In genomic region chr11:47766363-47767227, GRCh38 we compare ENCODE assay signal across 1 cellular context.
TF ChIP-seq lines count a peak whose summit lies in the region.

No MANE protein-coding gene starts in this region.

TF ChIP-seq in K562, 482 proteins besides CTCF, POLR2A, EP300 and RAD21 (continued from another document and continues in another):
- no peak for TF ChIP-seq ZNF407 (IDR thresholded peaks at IDR 0.05; ENCODE audit: low read depth)
- TF ChIP-seq KAT7 (CRISPR knock-in tag; IDR thresholded peaks at IDR 0.05; ENCODE audit: borderline replicate concordance): 0 out of 2 replicates have a peak, but pooled peaks have one; percentile 15
- TF ChIP-seq USF1 (CRISPR knock-in tag; IDR thresholded peaks at IDR 0.05): 0 out of 2 replicates have a peak, but pooled peaks have one; percentile 24
- TF ChIP-seq ZFX (CRISPR knock-in tag; IDR thresholded peaks at IDR 0.05): peak; percentile 96
- TF ChIP-seq GABPB1 (CRISPR knock-in tag; IDR thresholded peaks at IDR 0.05): no peak
- TF ChIP-seq, protein P1, sequence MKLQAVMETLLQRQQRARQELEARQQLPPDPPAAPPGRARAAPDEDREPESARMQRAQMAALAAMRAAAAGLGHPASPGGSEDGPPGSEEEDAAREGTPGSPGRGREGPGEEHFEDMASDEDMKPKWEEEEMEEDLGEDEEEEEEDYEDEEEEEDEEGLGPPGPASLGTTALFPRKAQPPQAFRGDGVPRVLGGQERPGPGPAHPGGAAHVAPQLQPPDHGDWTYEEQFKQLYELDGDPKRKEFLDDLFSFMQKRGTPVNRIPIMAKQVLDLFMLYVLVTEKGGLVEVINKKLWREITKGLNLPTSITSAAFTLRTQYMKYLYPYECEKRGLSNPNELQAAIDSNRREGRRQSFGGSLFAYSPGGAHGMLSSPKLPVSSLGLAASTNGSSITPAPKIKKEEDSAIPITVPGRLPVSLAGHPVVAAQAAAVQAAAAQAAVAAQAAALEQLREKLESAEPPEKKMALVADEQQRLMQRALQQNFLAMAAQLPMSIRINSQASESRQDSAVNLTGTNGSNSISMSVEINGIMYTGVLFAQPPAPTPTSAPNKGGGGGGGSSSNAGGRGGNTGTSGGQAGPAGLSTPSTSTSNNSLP (IDR thresholded peaks at IDR 0.05; ENCODE audit: borderline replicate concordance, low read depth, low read length): no peak
- no peak for TF ChIP-seq ZNF140 (CRISPR knock-in tag; IDR thresholded peaks at IDR 0.05)
- TF ChIP-seq, protein P2, sequence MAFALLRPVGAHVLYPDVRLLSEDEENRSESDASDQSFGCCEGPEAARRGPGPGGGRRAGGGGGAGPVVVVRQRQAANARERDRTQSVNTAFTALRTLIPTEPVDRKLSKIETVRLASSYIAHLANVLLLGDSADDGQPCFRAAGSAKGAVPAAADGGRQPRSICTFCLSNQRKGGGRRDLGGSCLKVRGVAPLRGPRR (CRISPR knock-in tag; IDR thresholded peaks at IDR 0.05): no peak
- TF ChIP-seq CHD4 (IDR thresholded peaks at IDR 0.05; ENCODE audit: insufficient read depth, insufficient replicate concordance, low read depth, low read length, poor library complexity, severe bottlenecking): no peak
- no peak for TF ChIP-seq KLF10 (CRISPR knock-in tag; IDR thresholded peaks at IDR 0.05)
- TF ChIP-seq SOX6 (IDR thresholded peaks at IDR 0.05): no peak
- peak; percentile 95 for TF ChIP-seq POLR2G (IDR thresholded peaks at IDR 0.05; ENCODE audit: low read depth, low read length)
- TF ChIP-seq PRMT5 (CRISPR knock-in tag; IDR thresholded peaks at IDR 0.05): 0 out of 2 replicates have a peak, but pooled peaks have one; percentile 20
- TF ChIP-seq HNRNPL (IDR thresholded peaks at IDR 0.05; ENCODE audit: low read depth, low read length): no peak
- TF ChIP-seq, protein P3, sequence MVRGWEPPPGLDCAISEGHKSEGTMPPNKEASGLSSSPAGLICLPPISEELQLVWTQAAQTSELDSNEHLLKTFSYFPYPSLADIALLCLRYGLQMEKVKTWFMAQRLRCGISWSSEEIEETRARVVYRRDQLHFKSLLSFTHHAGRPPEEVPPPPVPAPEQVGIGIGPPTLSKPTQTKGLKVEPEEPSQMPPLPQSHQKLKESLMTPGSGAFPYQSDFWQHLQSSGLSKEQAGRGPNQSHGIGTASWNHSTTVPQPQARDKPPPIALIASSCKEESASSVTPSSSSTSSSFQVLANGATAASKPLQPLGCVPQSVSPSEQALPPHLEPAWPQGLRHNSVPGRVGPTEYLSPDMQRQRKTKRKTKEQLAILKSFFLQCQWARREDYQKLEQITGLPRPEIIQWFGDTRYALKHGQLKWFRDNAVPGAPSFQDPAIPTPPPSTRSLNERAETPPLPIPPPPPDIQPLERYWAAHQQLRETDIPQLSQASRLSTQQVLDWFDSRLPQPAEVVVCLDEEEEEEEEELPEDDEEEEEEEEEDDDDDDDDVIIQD (CRISPR knock-in tag; IDR thresholded peaks at IDR 0.05): 0 out of 2 replicates have a peak, but pooled peaks have one; percentile 33
- TF ChIP-seq ZBTB8A (IDR thresholded peaks at IDR 0.05; ENCODE audit: partially characterized antibody): no peak
- TF ChIP-seq E2F5 (CRISPR knock-in tag; IDR thresholded peaks at IDR 0.05): peak; percentile 73; the same call in 1 of the 2 replicates
- peak; percentile 86 to 96; a peak in 3 of 4 replicates for TF ChIP-seq UBTF (IDR thresholded peaks at IDR 0.05; ENCODE audit: borderline replicate concordance in 1 of 2, low read depth in 2 of 2, low read length in 2 of 2)
- no peak for TF ChIP-seq MBD2 (IDR thresholded peaks at IDR 0.05; ENCODE audit: borderline replicate concordance, low read depth)
- TF ChIP-seq ZNF23 (CRISPR knock-in tag; IDR thresholded peaks at IDR 0.05): no peak
- peak in 1 of 2 experiments; percentile 8; a peak in 1 of 4 replicates for TF ChIP-seq TRIM24 (IDR thresholded peaks at IDR 0.05)
- 0 out of 2 replicates have a peak, but pooled peaks have one; percentile 19 for TF ChIP-seq RREB1 (CRISPR knock-in tag; IDR thresholded peaks at IDR 0.05)
- 0 out of 2 replicates have a peak, but pooled peaks have one; percentile 51 for TF ChIP-seq RB1 (IDR thresholded peaks at IDR 0.05; ENCODE audit: low read depth)
